ENCODE assay signal across 11 cellular contexts in genomic region chr11:71911321-71911985, GRCh38. TPM values are rescaled to one million over a fixed set of nuclear protein-coding genes. Genes with fewer than 3 reads are reported as not detected.
DNase-seq lines count a peak whose midpoint lies in the region; ATAC-seq, FAIRE-seq and TF ChIP-seq lines count a peak whose summit lies in the region.
"Not testable (repeated sequence)": the region's sequence is repeated elsewhere in the genome, so short reads cannot be mapped to it uniquely, and the experiment has no call there.
"Had no signal": no experiment of that assay in that cellular context is flagged by ENCODE, and none has a peak within 500 bp of the region (broad histone marks: within the 10 kb centered on the region; RNA-seq: fewer than 3 reads in every experiment).

No MANE protein-coding gene starts in this region.

- not testable (repeated sequence) for H3K9me3 ChIP-seq in neural progenitor cell (ENCODE audit: low read depth)

- DNase-seq in RPMI7951 (ENCODE audit: low read depth) (peak; percentile 10), bronchial epithelial cell (ENCODE audit: low read depth) (peak; percentile 26)
- DNase-seq in activated CD4-positive, alpha-beta T cell treated with anti-CD3 and anti-CD28 coated beads, Interleukin-2, amount 50 U/mL, for 48 hours: peak; percentile 85 to 89
- not testable (repeated sequence) for DNase-seq in neural progenitor cell (ENCODE audit: low spot score)
- peak; percentile 58 to 84 (median 60) for DNase-seq in stimulated activated CD4-positive, alpha-beta T cell treated with anti-CD3 and anti-CD28 coated beads, TNF-alpha, amount 100 ng/mL, for 24 hours (ENCODE audit: low read depth in 3 of 3)
- DNase-seq in stimulated activated naive CD8-positive, alpha-beta T cell treated with anti-CD3 and anti-CD28 coated beads, Interleukin-15, amount 100 ng/mL, for 72 hours: peak; percentile 70 to 89

- not testable (repeated sequence) for H3K4me2 ChIP-seq in neural progenitor cell

- peak overlapping the region; percentile 75 for H3K27ac Mint-ChIP-seq in activated T-helper 17 cell treated with anti-CD3 and anti-CD28 coated beads, Interleukin-2, amount 50 U/mL, for 72 hours
- not testable (repeated sequence) for H3K27ac Mint-ChIP-seq in neural progenitor cell
- peak overlapping the region; percentile 92 to 98 for H3K27ac Mint-ChIP-seq in stimulated activated naive CD8-positive, alpha-beta T cell treated with anti-CD3 and anti-CD28 coated beads, Interleukin-15, amount 100 ng/mL, for 72 hours

- H3K4me3 ChIP-seq in bronchial epithelial cell (ENCODE audit: low read depth, low read length); neural progenitor cell: not testable (repeated sequence)

- 0 out of 2 replicates have a peak, but pooled peaks have one; percentile 22 for TF ChIP-seq CTCF in GM12874 (IDR thresholded peaks at IDR 0.05; ENCODE audit: insufficient read depth, low read depth, low read length)
- TF ChIP-seq CTCF in bronchial epithelial cell (IDR thresholded peaks at IDR 0.05; ENCODE audit: insufficient read depth, low read length, severe bottlenecking): not testable (repeated sequence)
- TF ChIP-seq CTCF in neural progenitor cell (IDR thresholded peaks at IDR 0.05): peak; percentile 16

- H3K4me1 Mint-ChIP-seq in activated T-helper 17 cell treated with anti-CD3 and anti-CD28 coated beads, Interleukin-2, amount 50 U/mL, for 72 hours: peaks cover 17% of the 10 kb centered on the region
- H3K4me1 Mint-ChIP-seq in neural progenitor cell: not testable (repeated sequence)
- peaks cover 14% of the 10 kb centered on the region for H3K4me1 Mint-ChIP-seq in stimulated activated naive CD8-positive, alpha-beta T cell treated with anti-CD3 and anti-CD28 coated beads, Interleukin-15, amount 100 ng/mL, for 72 hours

- not testable (repeated sequence) for ATAC-seq in activated T-helper 17 cell treated with anti-CD3 and anti-CD28 coated beads, Interleukin-2, amount 50 U/mL, for 72 hours (replicated peaks); stimulated activated naive CD8-positive, alpha-beta T cell treated with anti-CD3 and anti-CD28 coated beads, Interleukin-15, amount 100 ng/mL, for 72 hours

- not testable (repeated sequence) for FAIRE-seq in bronchial epithelial cell (lab: Jason Lieb, UNC)

- H3K4me1 ChIP-seq in neural progenitor cell: not testable (repeated sequence)

- H3K36me3 Mint-ChIP-seq in activated T-helper 17 cell treated with anti-CD3 and anti-CD28 coated beads, Interleukin-2, amount 50 U/mL, for 72 hours (ENCODE audit: low read depth): peaks cover 69% of the 10 kb centered on the region
- H3K36me3 Mint-ChIP-seq in neural progenitor cell: peaks cover 20% of the 10 kb centered on the region

- not testable (repeated sequence) for H3K79me2 ChIP-seq in neural progenitor cell (ENCODE audit: low read depth)

- H2AFZ ChIP-seq in neural progenitor cell (replicated peaks): not testable (repeated sequence)

- not testable (repeated sequence) for H3K27me3 Mint-ChIP-seq in activated T-helper 17 cell treated with anti-CD3 and anti-CD28 coated beads, Interleukin-2, amount 50 U/mL, for 72 hours; neural progenitor cell (ENCODE audit: insufficient read depth, low read depth); stimulated activated naive CD8-positive, alpha-beta T cell treated with anti-CD3 and anti-CD28 coated beads, Interleukin-15, amount 100 ng/mL, for 72 hours

- not testable (repeated sequence) for H3K36me3 ChIP-seq in bronchial epithelial cell (ENCODE audit: control insufficient read depth, insufficient read depth, low read length); neural progenitor cell

- not testable (repeated sequence) for H3K9ac ChIP-seq in neural progenitor cell

- H3K4me3 Mint-ChIP-seq in activated T-helper 17 cell treated with anti-CD3 and anti-CD28 coated beads, Interleukin-2, amount 50 U/mL, for 72 hours: peak overlapping the region; percentile 4
- H3K4me3 Mint-ChIP-seq in neural progenitor cell: not testable (repeated sequence)
- H3K4me3 Mint-ChIP-seq in stimulated activated naive CD8-positive, alpha-beta T cell treated with anti-CD3 and anti-CD28 coated beads, Interleukin-15, amount 100 ng/mL, for 72 hours: peak overlapping the region in 1 of 2 donors; percentile 26

- not testable (repeated sequence) for H3F3A ChIP-seq in neural progenitor cell (ENCODE audit: low read depth)

- not testable (repeated sequence) for H4K20me1 ChIP-seq in neural progenitor cell (ENCODE audit: low read depth)

- H3K9me3 Mint-ChIP-seq in activated T-helper 17 cell treated with anti-CD3 and anti-CD28 coated beads, Interleukin-2, amount 50 U/mL, for 72 hours; neural progenitor cell; stimulated activated naive CD8-positive, alpha-beta T cell treated with anti-CD3 and anti-CD28 coated beads, Interleukin-15, amount 100 ng/mL, for 72 hours: not testable (repeated sequence)

- not testable (repeated sequence) for H3K27ac ChIP-seq in neural progenitor cell

- H3K27me3 ChIP-seq in bronchial epithelial cell (ENCODE audit: control insufficient read depth, insufficient read depth, low read length); neural progenitor cell: not testable (repeated sequence)

RNA-seq across cellular contexts. Expression of gene XNDC1N, which starts 16.9 kb away (rescaled TPM):
- 6.3 and 6.8 TPM in 2 replicates for total RNA-seq in RPMI7951 (2014; rRNA removed; shearing (Covaris generic))
- total RNA-seq in activated T-helper 17 cell treated with anti-CD3 and anti-CD28 coated beads, Interleukin-2, amount 50 U/mL, for 72 hours: 10 to 100 TPM; 13.9 to 16.6 TPM
- total RNA-seq in bronchial epithelial cell: 5.9 and 6.1 TPM in 2 replicates
- 6.6 and 14.8 TPM in 2 replicates for total RNA-seq in neural progenitor cell (ENCODE audit: low replicate concordance)

RNA-seq across cellular contexts. Expression of gene RNF121, which starts 17.4 kb away (rescaled TPM):
- total RNA-seq in RPMI7951 (2014; rRNA removed; shearing (Covaris generic)): 22.4 and 27.2 TPM in 2 replicates
- 10 to 100 TPM; 45.8 to 55.5 TPM for total RNA-seq in activated T-helper 17 cell treated with anti-CD3 and anti-CD28 coated beads, Interleukin-2, amount 50 U/mL, for 72 hours
- total RNA-seq in bronchial epithelial cell (28.5 and 32.6 TPM in 2 replicates), neural progenitor cell (ENCODE audit: low replicate concordance) (16.7 and 31.8 TPM in 2 replicates)

RNA-seq across cellular contexts. Expression of gene DEFB131B, which starts 33.2 kb away (rescaled TPM):
- total RNA-seq in RPMI7951 (2014; rRNA removed; shearing (Covaris generic)): not detected in 2 replicates
- not detected for total RNA-seq in activated T-helper 17 cell treated with anti-CD3 and anti-CD28 coated beads, Interleukin-2, amount 50 U/mL, for 72 hours
- total RNA-seq in bronchial epithelial cell: not detected in 2 replicates
- not detected in 2 replicates for total RNA-seq in neural progenitor cell (ENCODE audit: low replicate concordance)
- total RNA-seq: cardiac muscle cell, fibroblast of lung, right atrium auricular region had no signal
